ENCODE assay signal across 8 cellular contexts in the genomic region with DNA sequence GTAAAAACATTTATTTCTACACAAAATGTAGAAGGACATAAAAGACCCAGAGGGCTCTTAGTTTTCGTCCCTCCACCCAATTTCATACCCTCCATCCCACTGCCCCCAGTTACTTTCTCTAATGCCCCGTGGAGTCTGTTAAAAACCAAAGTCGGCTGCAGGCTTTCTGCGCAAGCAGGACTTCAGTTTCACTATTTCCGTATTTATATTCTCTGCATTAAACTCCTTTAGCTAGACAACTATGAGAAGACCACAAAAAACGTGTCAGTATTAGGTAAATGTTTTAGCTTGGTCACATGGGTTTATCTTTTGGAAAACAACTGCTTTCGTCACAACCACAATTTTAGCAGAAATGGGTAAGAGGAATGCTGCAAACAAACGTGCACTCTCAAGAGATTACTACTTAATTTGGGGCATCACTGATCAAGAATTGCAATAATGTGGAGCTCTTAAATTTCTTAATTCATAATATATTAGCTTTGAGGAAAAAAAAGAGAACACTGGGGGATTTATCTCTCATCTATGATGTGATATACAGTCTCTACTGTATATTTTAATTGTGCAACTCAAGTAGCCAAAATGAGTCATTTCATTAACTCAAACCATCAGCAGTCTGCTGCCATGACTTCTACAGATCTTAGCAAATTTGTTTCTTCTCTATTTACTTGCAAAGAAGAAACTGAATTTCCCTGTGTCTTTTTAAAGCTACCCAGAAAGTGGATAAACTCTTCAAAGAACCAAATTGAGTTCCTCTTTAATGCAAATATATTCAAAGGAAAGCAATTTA. TPM values are rescaled to one million over a fixed set of nuclear protein-coding genes. Genes with fewer than 3 reads are reported as not detected.
DNase-seq lines count a peak whose midpoint lies in the region; ATAC-seq and TF ChIP-seq lines count a peak whose summit lies in the region.

No MANE protein-coding gene starts in this region.

- H3K27me3 ChIP-seq in BE2C = no peaks in the 10 kb centered on the region
- H3K27me3 ChIP-seq in SU-DHL-6 (ENCODE audit: low read length) = no peaks in the 10 kb centered on the region
- no peaks in the 10 kb centered on the region for H3K27me3 ChIP-seq in effector memory CD4-positive, alpha-beta T cell (replicated peaks; ENCODE audit: control insufficient read depth, insufficient read depth, low read length, poor library complexity, severe bottlenecking)
- no peaks in the 10 kb centered on the region for H3K27me3 ChIP-seq in naive thymus-derived CD4-positive, alpha-beta T cell (ENCODE audit: control insufficient read depth in 2 of 2, insufficient read depth in 2 of 2, low read length in 2 of 2)

- H2AFZ ChIP-seq in SU-DHL-6 (ENCODE audit: low read depth, low read length, severe bottlenecking) = peak overlapping the region; percentile 77

- ATAC-seq in GM19023 (IDR thresholded peaks at IDR 0.05; ENCODE audit: unreplicated experiment) = peak; percentile 21
- peak; percentile 17 for ATAC-seq in HG03108 (IDR thresholded peaks at IDR 0.05; ENCODE audit: unreplicated experiment)
- peak; percentile 60 for ATAC-seq in naive thymus-derived CD4-positive, alpha-beta T cell

- no peak for DNase-seq in BE2C
- DNase-seq in effector memory CD4-positive, alpha-beta T cell = peak in 1 of 3 donors; percentile 12
- peak in 7 of 9 donors; percentile 63 to 83 (median 76) for DNase-seq in naive thymus-derived CD4-positive, alpha-beta T cell
- no peak for DNase-seq in retina
- DNase-seq in occipital lobe (lab: John Stamatoyannopoulos, UW) = no peak

- POLR2A ChIA-PET in naive thymus-derived CD4-positive, alpha-beta T cell (lab: Charles Lee) = interaction anchor here (0.6 to 1.4 kb wide), 5 partner anchors 9 to 382 kb away, joined by 3 to 10 read pairs (median 3); no protein-coding TSS in a partner anchor

- peaks cover 0 to 11% (median 0%) of the 10 kb centered on the region in 5 donors for H3K27me3 Mint-ChIP-seq in naive thymus-derived CD4-positive, alpha-beta T cell

- no peaks in the 10 kb centered on the region for H3K4me1 ChIP-seq in BE2C
- peaks cover 20% of the 10 kb centered on the region for H3K4me1 ChIP-seq in effector memory CD4-positive, alpha-beta T cell (ENCODE audit: control insufficient read depth, insufficient read depth, low read length, poor library complexity, severe bottlenecking)
- peaks cover 13 to 29% of the 10 kb centered on the region in 2 donors for H3K4me1 ChIP-seq in naive thymus-derived CD4-positive, alpha-beta T cell (ENCODE audit: control insufficient read depth in 2 of 2, insufficient read depth in 2 of 2, low read length in 2 of 2)

- CTCF ChIA-PET in naive thymus-derived CD4-positive, alpha-beta T cell (lab: Charles Lee) = no interaction called here

- peaks cover 19% of the 10 kb centered on the region for H3K79me2 ChIP-seq in SU-DHL-6 (ENCODE audit: insufficient read depth, low read length)

- peaks cover 0 to 12% (median 3%) of the 10 kb centered on the region in 5 donors for H3K36me3 Mint-ChIP-seq in naive thymus-derived CD4-positive, alpha-beta T cell

- intact Hi-C loops in naive thymus-derived CD4-positive, alpha-beta T cell (cut with micrococcal nuclease) = no loop called here

- peak overlapping the region; percentile 90 to 100 (median 96) for H3K4me3 Mint-ChIP-seq in naive thymus-derived CD4-positive, alpha-beta T cell

- H3K4me3 ChIP-seq in BE2C (ENCODE audit: low read depth, low read length) (peak overlapping the region; percentile 97), SU-DHL-6 (ENCODE audit: insufficient read depth, low read length, poor library complexity, severe bottlenecking) (peak overlapping the region; percentile 79)
- peak overlapping the region; percentile 58 for H3K4me3 ChIP-seq in effector memory CD4-positive, alpha-beta T cell (ENCODE audit: insufficient read depth, low read depth, low read length, poor library complexity, severe bottlenecking)
- peak overlapping the region; percentile 96 for H3K4me3 ChIP-seq in naive thymus-derived CD4-positive, alpha-beta T cell (ENCODE audit: low read length)

- TF ChIP-seq CTCF in BE2C (IDR thresholded peaks at IDR 0.05; ENCODE audit: low read depth, low read length) (no peak), SU-DHL-6 (IDR thresholded peaks at IDR 0.05; ENCODE audit: insufficient read depth, low read length, poor library complexity, severe bottlenecking) (no peak)

- peaks cover 15% of the 10 kb centered on the region for H3F3A ChIP-seq in SU-DHL-6 (ENCODE audit: insufficient read depth)

- no peaks in the 10 kb centered on the region for H3K9me2 ChIP-seq in SU-DHL-6 (replicated peaks; ENCODE audit: insufficient read depth, low read length)

- H4K20me1 ChIP-seq in SU-DHL-6 (ENCODE audit: low read depth, low read length) = peaks cover 19% of the 10 kb centered on the region; the same call in 1 of the 2 replicates

- H3K4me2 ChIP-seq in SU-DHL-6 (ENCODE audit: low read depth, low read length, poor library complexity, severe bottlenecking) = peak overlapping the region; percentile 94

- H3K27ac ChIP-seq in SU-DHL-6 (ENCODE audit: low read depth, low read length) = peak overlapping the region; percentile 95
- H3K27ac ChIP-seq in effector memory CD4-positive, alpha-beta T cell (ENCODE audit: insufficient read depth, low read length, poor library complexity, severe bottlenecking) = peak overlapping the region; percentile 94
- peak overlapping the region; percentile 97 for H3K27ac ChIP-seq in naive thymus-derived CD4-positive, alpha-beta T cell (ENCODE audit: low read depth, low read length)

- no peaks in the 10 kb centered on the region for H3K9me3 ChIP-seq in BE2C
- no peaks in the 10 kb centered on the region for H3K9me3 ChIP-seq in SU-DHL-6 (ENCODE audit: insufficient read depth, low read length)
- no peaks in the 10 kb centered on the region for H3K9me3 ChIP-seq in effector memory CD4-positive, alpha-beta T cell (ENCODE audit: control insufficient read depth, low read length)
- no peaks in the 10 kb centered on the region for H3K9me3 ChIP-seq in naive thymus-derived CD4-positive, alpha-beta T cell (ENCODE audit: control insufficient read depth in 2 of 3, low read length in 3 of 3)

- H3K9ac ChIP-seq in SU-DHL-6 (ENCODE audit: low read length) = peak overlapping the region; percentile 86

- peaks cover 28 to 57% (median 51%) of the 10 kb centered on the region in 7 donors for H3K4me1 Mint-ChIP-seq in naive thymus-derived CD4-positive, alpha-beta T cell

- H3K9me3 Mint-ChIP-seq in naive thymus-derived CD4-positive, alpha-beta T cell = peaks cover 0 to 6% (median 0%) of the 10 kb centered on the region in 11 donors

- H3K27ac Mint-ChIP-seq in naive thymus-derived CD4-positive, alpha-beta T cell = peak overlapping the region; percentile 98 to 100 (median 99)

- H3K36me3 ChIP-seq in BE2C (no peaks in the 10 kb centered on the region), SU-DHL-6 (ENCODE audit: low read length) (no peaks in the 10 kb centered on the region)
- no peaks in the 10 kb centered on the region for H3K36me3 ChIP-seq in effector memory CD4-positive, alpha-beta T cell (ENCODE audit: control insufficient read depth, insufficient read depth, low read length)
- no peaks in the 10 kb centered on the region for H3K36me3 ChIP-seq in naive thymus-derived CD4-positive, alpha-beta T cell (ENCODE audit: control insufficient read depth in 2 of 3, insufficient read depth in 3 of 3, low read length in 3 of 3)

RNA-seq across cellular contexts. Expression of a gene that starts 0.7 kb away (rescaled TPM):
- polyA plus RNA-seq in BE2C (2012; ENCODE audit: insufficient read depth, insufficient read length, low read depth) = 23.8 TPM
- total RNA-seq in naive thymus-derived CD4-positive, alpha-beta T cell = 10 to 100 TPM; 11.0 to 39.2 (median 18.5) TPM
- polyA plus RNA-seq in naive thymus-derived CD4-positive, alpha-beta T cell = 10 to 100 TPM; 26.9 to 31.9 TPM
- total RNA-seq in occipital lobe = 12.8 TPM

Comparison
In these comparisons a context has a peak if more than half of its experiments do, and no peak if none do; other contexts are left out.
1. DNase-seq: peak in naive thymus-derived CD4-positive, alpha-beta T cell (7 of 9); none in BE2C (single experiment), retina (single experiment) and occipital lobe (single experiment).
2. Peak in every context shown above with its lines, with median percentiles within 50 percentile points of each other: H3K4me3 ChIP-seq, ATAC-seq and H3K27ac ChIP-seq.